In genomic region chr16:25148568-25149215, GRCh38 we compare ENCODE assay signal across 23 cellular contexts. TPM values are rescaled to one million over a fixed set of nuclear protein-coding genes. Genes with fewer than 3 reads are reported as not detected.
DNase-seq lines count a peak whose midpoint lies in the region; ATAC-seq and TF ChIP-seq lines count a peak whose summit lies in the region.
"Had no signal": no experiment of that assay in that cellular context is flagged by ENCODE, and none has a peak within 500 bp of the region (broad histone marks: within the 10 kb centered on the region; RNA-seq: fewer than 3 reads in every experiment).

No MANE protein-coding gene starts in this region.

- H3K27ac ChIP-seq in SK-N-SH (ENCODE audit: low read depth in 2 of 2, low read length in 1 of 2), result no peak overlapping the region
- H3K27ac ChIP-seq in mesenchymal stem cell (ENCODE audit: low read length, poor library complexity, severe bottlenecking), result no peak overlapping the region
- no peak overlapping the region for H3K27ac ChIP-seq in right lobe of liver
- H3K27ac ChIP-seq: body of pancreas, skin epidermis, thyroid gland had no signal

- no peak overlapping the region for H4K8ac ChIP-seq in mesenchymal stem cell (ENCODE audit: low read length)

- no peak for TF ChIP-seq POLR2A in right lobe of liver (IDR thresholded peaks at IDR 0.05)

- DNase-seq in SK-N-SH (peak; percentile 28), cerebellar cortex (ENCODE audit: low spot score) (peak; percentile 89), mesenchymal stem cell (no peak), type B pancreatic cell (ENCODE audit: extremely low spot score, unreplicated experiment) (no peak), right lobe of liver (no peak), GDM1 (lab: John Stamatoyannopoulos, UW) (no peak)
- DNase-seq in activated naive CD4-positive, alpha-beta T cell treated with anti-CD3 and anti-CD28 coated beads, Interleukin-2, amount 50 U/mL, for 72 hours (ENCODE audit: low spot score in 2 of 2), result no peak
- DNase-seq: 8988T; activated CD4-positive, alpha-beta T cell treated with anti-CD3 and anti-CD28 coated beads, Interleukin-2, amount 50 U/mL, for 1 hour; activated CD8-positive, alpha-beta memory T cell treated with anti-CD3 and anti-CD28 coated beads, Interleukin-2, amount 10 ng/mL, durations not matched to agents 7 days and 5 days; activated naive CD4-positive, alpha-beta T cell; activated T-cell treated with anti-CD3 and anti-CD28 coated beads, Interleukin-2, amount 50 U/mL, for 48 hours; body of pancreas; CD4-positive, alpha-beta T cell; NCI-H1436; NCI-H510A; PC-3; stimulated activated naive CD8-positive, alpha-beta T cell treated with anti-CD3 and anti-CD28 coated beads, Interleukin-15, amount 100 ng/mL, for 72 hours; T-helper 9 cell; thyroid gland had no signal

- H3K4me1 Mint-ChIP-seq in type B pancreatic cell (ENCODE audit: unreplicated experiment), result peaks cover 9% of the 10 kb centered on the region
- H3K4me1 Mint-ChIP-seq: activated CD8-positive, alpha-beta memory T cell treated with anti-CD3 and anti-CD28 coated beads, Interleukin-2, amount 10 ng/mL, durations not matched to agents 7 days and 5 days; stimulated activated naive CD8-positive, alpha-beta T cell treated with anti-CD3 and anti-CD28 coated beads, Interleukin-15, amount 100 ng/mL, for 72 hours had no signal

- H2BK5ac ChIP-seq in mesenchymal stem cell (ENCODE audit: low read depth, low read length, poor library complexity, severe bottlenecking), result no peak overlapping the region

- H3K4me2 ChIP-seq in SK-N-SH, result no peak overlapping the region
- H3K4me2 ChIP-seq in mesenchymal stem cell (ENCODE audit: low read length, poor library complexity, severe bottlenecking), result no peak overlapping the region

- TF ChIP-seq CTCF in SK-N-SH (IDR thresholded peaks at IDR 0.05) (no peak), type B pancreatic cell (conservative IDR thresholded peaks at IDR 0.05) (no peak), right lobe of liver (IDR thresholded peaks at IDR 0.05) (no peak)

- H3K36me3 Mint-ChIP-seq in type B pancreatic cell, result peaks cover 13% of the 10 kb centered on the region
- no peaks in the 10 kb centered on the region for H3K36me3 Mint-ChIP-seq in activated naive CD4-positive, alpha-beta T cell treated with anti-CD3 and anti-CD28 coated beads, Interleukin-2, amount 50 U/mL, for 72 hours

- no peaks in the 10 kb centered on the region for H3K9me3 ChIP-seq in SK-N-SH
- no peaks in the 10 kb centered on the region for H3K9me3 ChIP-seq in mesenchymal stem cell (ENCODE audit: control insufficient read depth, low read length)
- H3K9me3 ChIP-seq in right lobe of liver, result no peaks in the 10 kb centered on the region
- H3K9me3 ChIP-seq: body of pancreas, thyroid gland had no signal

- H3K14ac ChIP-seq in mesenchymal stem cell (ENCODE audit: low read length in 2 of 2), result no peak overlapping the region

- H3K9me2 ChIP-seq in SK-N-SH, result no peaks in the 10 kb centered on the region

- H2BK12ac ChIP-seq in mesenchymal stem cell (ENCODE audit: low read length in 2 of 2), result no peak overlapping the region

- WGBS in SK-N-SH (ENCODE audit: low lambda C conversion rate), result 89% methylated on average over 22 of the region's 22 CpGs
- WGBS in mesenchymal stem cell, result 47% methylated on average over 19 of the region's 22 CpGs
- 88% methylated on average over 6 of the region's 22 CpGs for WGBS in right lobe of liver (ENCODE audit: insufficient coverage, low coverage, low lambda C conversion rate, missing lambda C conversion rate)

- no peak overlapping the region for H2BK15ac ChIP-seq in mesenchymal stem cell (ENCODE audit: low read depth, poor library complexity, severe bottlenecking)

- peak overlapping the region; percentile 31 for H3K4me3 Mint-ChIP-seq in type B pancreatic cell
- H3K4me3 Mint-ChIP-seq: activated CD8-positive, alpha-beta memory T cell treated with anti-CD3 and anti-CD28 coated beads, Interleukin-2, amount 10 ng/mL, durations not matched to agents 7 days and 5 days; CD4-positive, alpha-beta T cell; stimulated activated naive CD8-positive, alpha-beta T cell treated with anti-CD3 and anti-CD28 coated beads, Interleukin-15, amount 100 ng/mL, for 72 hours had no signal

- H3K27me3 Mint-ChIP-seq in type B pancreatic cell, result no peaks in the 10 kb centered on the region
- H3K27me3 Mint-ChIP-seq: activated CD8-positive, alpha-beta memory T cell treated with anti-CD3 and anti-CD28 coated beads, Interleukin-2, amount 10 ng/mL, durations not matched to agents 7 days and 5 days; CD4-positive, alpha-beta T cell; stimulated activated naive CD8-positive, alpha-beta T cell treated with anti-CD3 and anti-CD28 coated beads, Interleukin-15, amount 100 ng/mL, for 72 hours had no signal

- CTCF ChIA-PET in SK-N-SH (lab: Yijun Ruan, JAX), result no interaction called here

- no peak overlapping the region for H2AFZ ChIP-seq in SK-N-SH (ENCODE audit: low read depth)
- H2AFZ ChIP-seq in mesenchymal stem cell (ENCODE audit: low read depth, low read length), result no peak overlapping the region

- intact Hi-C loops in right lobe of liver (cut with DNase I), result no loop called here

- no peak overlapping the region for H3K18ac ChIP-seq in mesenchymal stem cell (ENCODE audit: low read depth in 1 of 2, low read length in 2 of 2)

- H2AK5ac ChIP-seq in mesenchymal stem cell (ENCODE audit: low read length, severe bottlenecking), result peak overlapping the region; percentile 23

- POLR2A ChIA-PET in SK-N-SH (lab: Yijun Ruan, JAX), result no interaction called here

- H3K27ac Mint-ChIP-seq in type B pancreatic cell, result no peak overlapping the region
- H3K27ac Mint-ChIP-seq in activated naive CD4-positive, alpha-beta T cell treated with anti-CD3 and anti-CD28 coated beads, Interleukin-2, amount 50 U/mL, for 72 hours, result peak overlapping the region in 1 of 2 donors; percentile 88
- H3K27ac Mint-ChIP-seq: activated CD8-positive, alpha-beta memory T cell treated with anti-CD3 and anti-CD28 coated beads, Interleukin-2, amount 10 ng/mL, durations not matched to agents 7 days and 5 days; CD4-positive, alpha-beta T cell; stimulated activated naive CD8-positive, alpha-beta T cell treated with anti-CD3 and anti-CD28 coated beads, Interleukin-15, amount 100 ng/mL, for 72 hours had no signal

- H3K4me3 ChIP-seq in SK-N-SH (ENCODE audit: low read depth in 2 of 2, low read length in 1 of 2), result no peak overlapping the region
- H3K4me3 ChIP-seq in mesenchymal stem cell (ENCODE audit: insufficient read depth in 1 of 2, low read depth in 1 of 2, low read length in 2 of 2), result no peak overlapping the region
- no peak overlapping the region for H3K4me3 ChIP-seq in right lobe of liver
- H3K4me3 ChIP-seq: body of pancreas, lung, skin epidermis, thyroid gland had no signal

- H3F3A ChIP-seq in SK-N-SH (replicated peaks; ENCODE audit: insufficient read depth), result no peaks in the 10 kb centered on the region

- H3K79me1 ChIP-seq in mesenchymal stem cell (replicated peaks; ENCODE audit: low read length, poor library complexity, severe bottlenecking), result no peaks in the 10 kb centered on the region

- no peak overlapping the region for H3K23ac ChIP-seq in mesenchymal stem cell (ENCODE audit: low read length in 2 of 2)

- H3K79me2 ChIP-seq in SK-N-SH (ENCODE audit: insufficient read depth), result no peaks in the 10 kb centered on the region

- TF ChIP-seq RAD21 in SK-N-SH (IDR thresholded peaks at IDR 0.05; ENCODE audit: low read length), result no peak

- no peaks in the 10 kb centered on the region for H3K9me3 Mint-ChIP-seq in type B pancreatic cell
- H3K9me3 Mint-ChIP-seq in activated naive CD4-positive, alpha-beta T cell treated with anti-CD3 and anti-CD28 coated beads, Interleukin-2, amount 50 U/mL, for 72 hours, result no peaks in the 10 kb centered on the region
- H3K9me3 Mint-ChIP-seq: CD4-positive, alpha-beta T cell; stimulated activated naive CD8-positive, alpha-beta T cell treated with anti-CD3 and anti-CD28 coated beads, Interleukin-15, amount 100 ng/mL, for 72 hours had no signal

- peaks cover 2 to 4% of the 10 kb centered on the region in 2 experiments; a peak in 1 of 4 replicates for H3K4me1 ChIP-seq in SK-N-SH (ENCODE audit: control insufficient read depth in 1 of 2, insufficient read depth in 2 of 2, low read depth in 1 of 2, low read length in 1 of 2)
- peaks cover 9% of the 10 kb centered on the region for H3K4me1 ChIP-seq in mesenchymal stem cell (ENCODE audit: control insufficient read depth, insufficient read depth, low read depth, low read length)
- no peaks in the 10 kb centered on the region for H3K4me1 ChIP-seq in right lobe of liver
- H3K4me1 ChIP-seq: thyroid gland had no signal

- H3K9ac ChIP-seq in SK-N-SH (no peak overlapping the region), mesenchymal stem cell (ENCODE audit: low read length) (no peak overlapping the region)

- ATAC-seq in SK-N-SH treated with all-trans-retinoic acid at 6 μM for 48 hours, result no peak
- ATAC-seq in right lobe of liver, result no peak
- ATAC-seq in activated naive CD4-positive, alpha-beta T cell treated with anti-CD3 and anti-CD28 coated beads, Interleukin-2, amount 50 U/mL, for 72 hours, result no peak
- ATAC-seq: activated CD8-positive, alpha-beta memory T cell treated with anti-CD3 and anti-CD28 coated beads, Interleukin-2, amount 10 ng/mL, durations not matched to agents 7 days and 5 days; body of pancreas; PC-3; stimulated activated naive CD8-positive, alpha-beta T cell treated with anti-CD3 and anti-CD28 coated beads, Interleukin-15, amount 100 ng/mL, for 72 hours had no signal

- H3K36me3 ChIP-seq in SK-N-SH (replicated peaks in 1 of 2; ENCODE audit: control insufficient read depth in 1 of 2, insufficient read depth in 2 of 2, low read length in 1 of 2) (peaks cover 14 to 33% of the 10 kb centered on the region in 2 experiments), mesenchymal stem cell (ENCODE audit: control insufficient read depth in 1 of 2, insufficient read depth in 2 of 2, low read depth in 1 of 2, low read length in 2 of 2) (peaks cover 19 to 68% of the 10 kb centered on the region in 2 experiments), right lobe of liver (peaks cover 0 to 4% (median under 1%) of the 10 kb centered on the region in 4 donors)

- no peak overlapping the region for H2BK120ac ChIP-seq in mesenchymal stem cell (ENCODE audit: low read depth, low read length)

- no peaks in the 10 kb centered on the region for H4K20me1 ChIP-seq in SK-N-SH (ENCODE audit: insufficient read depth)

- H3K27me3 ChIP-seq in SK-N-SH (ENCODE audit: insufficient read depth) (no peaks in the 10 kb centered on the region), mesenchymal stem cell (ENCODE audit: control insufficient read depth in 1 of 2, insufficient read depth in 1 of 2, low read length in 2 of 2) (no peaks in the 10 kb centered on the region), right lobe of liver (no peaks in the 10 kb centered on the region)
- H3K27me3 ChIP-seq: body of pancreas, thyroid gland had no signal

- no peak overlapping the region for H4K91ac ChIP-seq in mesenchymal stem cell (ENCODE audit: low read length)

- no peak for TF ChIP-seq EP300 in SK-N-SH (IDR thresholded peaks at IDR 0.05; ENCODE audit: borderline replicate concordance in 1 of 2, low read depth in 1 of 2, low read length in 1 of 2)

- no peak overlapping the region for H3K4ac ChIP-seq in mesenchymal stem cell (ENCODE audit: low read depth in 1 of 2, low read length in 2 of 2)

RNA-seq across cellular contexts. Expression of gene LCMT1, which starts 37.1 kb away (rescaled TPM):
- polyA plus RNA-seq in SK-N-SH (2012; rRNA removed), result 27.7 and 29.8 TPM in 2 replicates
- 37.0 and 42.2 TPM in 2 replicates for polyA plus RNA-seq in SK-N-SH (2012; cell fraction: cytosol; rRNA removed)
- 24.5 and 24.9 TPM in 2 replicates for polyA plus RNA-seq in SK-N-SH (2012; cell fraction: nucleus; rRNA removed)
- polyA plus RNA-seq in mesenchymal stem cell (2013, experiment 1 of 2), result 29.2 TPM
- polyA plus RNA-seq in mesenchymal stem cell (2013, experiment 2 of 2), result 28.6 TPM
- total RNA-seq in type B pancreatic cell (ENCODE audit: low replicate concordance) (63.8 and 65.7 TPM in 2 replicates), right lobe of liver (10 to 100 TPM in 3 of 6 experiments, 1 to 10 TPM in 3; 6.2 to 12.0 (median 8.9) TPM)
- 10 to 100 TPM; 38.9 to 46.5 TPM for total RNA-seq in activated naive CD4-positive, alpha-beta T cell treated with anti-CD3 and anti-CD28 coated beads, Interleukin-2, amount 50 U/mL, for 72 hours

Comparison
In these comparisons a context has a peak if more than half of its experiments do, and no peak if none do; other contexts are left out.
1. DNase-seq: peak in SK-N-SH (single experiment) and cerebellar cortex (single experiment); none in mesenchymal stem cell (single experiment), type B pancreatic cell (single experiment), right lobe of liver (0 of 3), activated naive CD4-positive, alpha-beta T cell treated with anti-CD3 and anti-CD28 coated beads, Interleukin-2, amount 50 U/mL, for 72 hours (0 of 2) and GDM1 (single experiment).